14 cellular contexts compared by ENCODE assay signal in the genomic region with DNA sequence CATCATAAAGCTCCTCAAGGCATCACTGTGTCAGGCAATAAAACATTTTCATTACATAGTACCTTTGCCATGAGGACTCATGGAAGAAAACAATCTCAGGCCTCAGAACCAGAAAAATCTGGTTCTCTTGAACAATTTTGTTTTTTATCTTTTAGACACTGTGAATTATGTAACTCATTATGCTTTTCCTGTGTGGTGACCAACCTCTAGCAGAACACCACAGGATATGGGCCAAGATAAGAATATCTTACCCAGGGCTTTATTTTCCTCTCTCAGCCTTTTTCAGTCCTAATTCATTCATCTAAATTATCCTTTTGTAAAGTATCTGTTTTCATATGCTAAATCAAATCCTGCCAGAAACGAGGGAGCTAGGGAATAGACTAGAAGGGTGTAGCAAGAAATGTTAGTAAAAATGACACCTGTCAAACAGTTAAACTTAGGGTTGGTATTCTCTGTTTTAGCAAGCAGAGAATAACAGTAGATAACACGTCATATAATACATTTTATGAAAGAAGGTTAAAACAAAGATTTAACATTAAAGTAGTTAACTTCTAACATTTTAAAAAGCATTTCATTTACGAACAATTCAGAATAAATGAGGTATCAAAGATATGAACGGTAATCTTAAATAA.
DNase-seq lines count a peak whose midpoint lies in the region; TF ChIP-seq lines count a peak whose summit lies in the region.
"Had no signal": no experiment of that assay in that cellular context is flagged by ENCODE, and none has a peak within 500 bp of the region (broad histone marks: within the 10 kb centered on the region; RNA-seq: fewer than 3 reads in every experiment).

No MANE protein-coding gene starts in this region.

- H3K4me1 ChIP-seq in neutrophil (ENCODE audit: control insufficient read depth in 1 of 2, insufficient read depth in 1 of 2, low read depth in 1 of 2, low read length in 1 of 2) = peaks cover 12% of the 10 kb centered on the region in 2 experiments

- H3K4me3 ChIP-seq in cardiac fibroblast (replicated peaks in 1 of 2; ENCODE audit: low read depth in 2 of 2, low read length in 2 of 2) = no peak overlapping the region
- H3K4me3 ChIP-seq in neutrophil (ENCODE audit: low read depth in 1 of 2, low read length in 1 of 2) = no peak overlapping the region
- H3K4me3 ChIP-seq: body of pancreas had no signal

- DNase-seq in activated CD4-positive, CD25-positive, alpha-beta regulatory T cell treated with anti-CD3 and anti-CD28 coated beads, Interleukin-2, amount 50 U/mL, for 16 hours (ENCODE audit: low read depth, low spot score) = peak; percentile 3
- no peak for DNase-seq in activated CD4-positive, CD25-positive, alpha-beta regulatory T cell treated with anti-CD3 and anti-CD28 coated beads, Interleukin-2, amount 50 U/mL, for 72 hours
- DNase-seq in NCI-H226 (peak; percentile 43), cardiac fibroblast (ENCODE audit: low read depth in 2 of 2) (peak; percentile 30 to 69), NCI-H69 (lab: John Stamatoyannopoulos, UW) (no peak), iPS-NIHi11 (ENCODE audit: low spot score) (no peak), NCI-H2081 (lab: John Stamatoyannopoulos, UW) (no peak)
- DNase-seq: body of pancreas; DMS79; NCI-H510A treated with DMSO at 0.1 percent for 48 hours; stimulated activated CD4-positive, alpha-beta T cell treated with anti-CD3 and anti-CD28 coated beads, Interleukin-12 subunit alpha, Interleukin-12 subunit beta, amount 100 ng/mL, for 4 hours had no signal

- TF ChIP-seq CTCF in cardiac fibroblast (IDR thresholded peaks at IDR 0.05; ENCODE audit: low read depth, low read length) = no peak
- TF ChIP-seq CTCF in neutrophil (IDR thresholded peaks at IDR 0.05) = no peak

- H3K9me3 ChIP-seq in neutrophil = no peaks in the 10 kb centered on the region
- H3K9me3 ChIP-seq: body of pancreas had no signal

- peaks cover 35% of the 10 kb centered on the region for H3K36me3 ChIP-seq in neutrophil

- peak overlapping the region; percentile 71 for H3K27ac ChIP-seq in neutrophil
- H3K27ac ChIP-seq: body of pancreas, epithelial cell of prostate, HL-60 had no signal

- no peaks in the 10 kb centered on the region for H3K27me3 ChIP-seq in neutrophil
- H3K27me3 ChIP-seq: body of pancreas had no signal

Comparison
In these comparisons a context has a peak if more than half of its experiments do, and no peak if none do; other contexts are left out.
1. DNase-seq: peak in activated CD4-positive, CD25-positive, alpha-beta regulatory T cell treated with anti-CD3 and anti-CD28 coated beads, Interleukin-2, amount 50 U/mL, for 16 hours (single experiment), NCI-H226 (single experiment) and cardiac fibroblast (2 of 2); none in activated CD4-positive, CD25-positive, alpha-beta regulatory T cell treated with anti-CD3 and anti-CD28 coated beads, Interleukin-2, amount 50 U/mL, for 72 hours (single experiment), NCI-H69 (single experiment), iPS-NIHi11 (single experiment) and NCI-H2081 (0 of 2).